8 cellular contexts compared by ENCODE assay signal in genomic region chr15:90388462-90389182, GRCh38. TPM values are rescaled to one million over a fixed set of nuclear protein-coding genes. Genes with fewer than 3 reads are reported as not detected.
DNase-seq lines count a peak whose midpoint lies in the region; ATAC-seq and TF ChIP-seq lines count a peak whose summit lies in the region.

No MANE protein-coding gene starts in this region.

- intact Hi-C loops in HCT116 (cut with micrococcal nuclease) = loop anchor here (1.0 kb wide), 1 partner anchor 12 kb away; no protein-coding TSS in a partner anchor
- intact Hi-C loops in colonic mucosa (cut with DNase I) = no loop called here
- intact Hi-C loops in left lung (cut with DNase I) = no loop called here

- POLR2A ChIA-PET in HCT116 (lab: Charles Lee) = interaction anchor here (0.6 to 2.4 kb wide), 15 partner anchors 11 to 196 kb away, joined by 3 to 13 read pairs (median 3); no protein-coding TSS in a partner anchor

- TF ChIP-seq POLR2A in HCT116 (IDR thresholded peaks at IDR 0.05; ENCODE audit: borderline replicate concordance, extremely low read depth, insufficient read depth, insufficient read length) = no peak

- no peaks in the 10 kb centered on the region for H4K20me1 ChIP-seq in HCT116 (ENCODE audit: insufficient read depth)

- H3K9me3 ChIP-seq in HCT116 (ENCODE audit: control insufficient read depth in 1 of 2, insufficient read depth in 1 of 2, low read depth in 1 of 2, low read length in 2 of 2) (no peaks in the 10 kb centered on the region), MG63 (no peaks in the 10 kb centered on the region), colonic mucosa (no peaks in the 10 kb centered on the region), left lung (no peaks in the 10 kb centered on the region)

- RAD21 ChIA-PET in HCT116 (lab: Charles Lee; ENCODE audit: low non-redundant PET in 1 of 2, low total read pairs in 2 of 2, uncharacterized antibody in 2 of 2, unreplicated experiment in 2 of 2) = interaction anchor here (0.7 to 1.2 kb wide), 2 partner anchors 12 to 78 kb away, joined by 3 to 5 read pairs; no protein-coding TSS in a partner anchor

- ATAC-seq in HCT116 (peak; percentile 60), left lung (peak; percentile 61)

- H3K9ac ChIP-seq in HCT116 (ENCODE audit: low read length) (peak overlapping the region; percentile 80), colonic mucosa (ENCODE audit: low read depth in 2 of 2, low read length in 2 of 2) (peak overlapping the region; percentile 66 to 96)

- peaks cover 6 to 17% of the 10 kb centered on the region in 2 experiments; a peak in 3 of 4 replicates for H3K4me1 ChIP-seq in HCT116 (ENCODE audit: control insufficient read depth in 1 of 2, insufficient read depth in 2 of 2, low read length in 2 of 2)
- peaks cover 2% of the 10 kb centered on the region for H3K4me1 ChIP-seq in colonic mucosa
- H3K4me1 ChIP-seq in left lung = peaks cover 30 to 51% of the 10 kb centered on the region in 2 donors

- TF ChIP-seq CTCF in GM12864 (IDR thresholded peaks at IDR 0.05; ENCODE audit: low read depth, low read length, missing control alignments) (no peak), HCT116 (IDR thresholded peaks at IDR 0.05 in 2 of 3, conservative IDR thresholded peaks at IDR 0.05 in 1 of 3; ENCODE audit: borderline replicate concordance in 1 of 3, insufficient read depth in 1 of 3, low read depth in 2 of 3, low read length in 2 of 3) (no peak), colonic mucosa (IDR thresholded peaks at IDR 0.05) (no peak), left lung (IDR thresholded peaks at IDR 0.05) (no peak)

- H3K4me3 ChIP-seq in GM12864 (ENCODE audit: low read depth, low read length) (peak overlapping the region; percentile 85), HCT116 (replicated peaks in 1 of 2; ENCODE audit: low read depth in 1 of 2, low read length in 2 of 2) (peak overlapping the region; percentile 75 to 92), MG63 (peak overlapping the region; percentile 88), colonic mucosa (peak overlapping the region; percentile 63), left lung (peak overlapping the region; percentile 67 to 78)

- H3K27ac ChIP-seq in HCT116 (ENCODE audit: low read depth, low read length) (peak overlapping the region; percentile 65), colonic mucosa (peak overlapping the region; percentile 97), left lung (peak overlapping the region; percentile 97 to 100)

- no peaks in the 10 kb centered on the region for H3K9me2 ChIP-seq in HCT116 (ENCODE audit: insufficient read depth)

- H3K4me2 ChIP-seq in HCT116 (ENCODE audit: low read length) = peak overlapping the region; percentile 80

- H3K36me3 ChIP-seq in HCT116 (ENCODE audit: control insufficient read depth in 1 of 2, insufficient read depth in 2 of 2, low read length in 2 of 2) = peaks cover 2 to 18% of the 10 kb centered on the region in 2 experiments; a peak in 3 of 4 replicates
- peaks cover 35% of the 10 kb centered on the region for H3K36me3 ChIP-seq in MG63
- peaks cover 6% of the 10 kb centered on the region for H3K36me3 ChIP-seq in colonic mucosa
- peaks cover 0 to 29% of the 10 kb centered on the region in 2 donors for H3K36me3 ChIP-seq in left lung

- CTCF ChIA-PET in HCT116 (lab: Charles Lee) = interaction anchor here (1.4 kb wide), 1 partner anchor 94 kb away, joined by 4 read pairs; no protein-coding TSS in a partner anchor

- H3K27me3 ChIP-seq in HCT116 (ENCODE audit: insufficient read depth, low read length) (no peaks in the 10 kb centered on the region), MG63 (no peaks in the 10 kb centered on the region; the same call in 1 of the 2 replicates), colonic mucosa (no peaks in the 10 kb centered on the region), left lung (no peaks in the 10 kb centered on the region)

- H3K79me2 ChIP-seq in HCT116 (ENCODE audit: insufficient read depth, low read length) = peaks cover 51% of the 10 kb centered on the region

- DNase-seq in GM12864 (ENCODE audit: low read depth) = no peak
- no peak for DNase-seq in HCT116 (ENCODE audit: low read depth, low spot score)
- DNase-seq in MG63 = peak; percentile 82
- DNase-seq in activated CD4-positive, CD25-positive, alpha-beta regulatory T cell (lab: John Stamatoyannopoulos, UW) = peak; percentile 28 to 48 (median 32)
- peak; percentile 75 for DNase-seq in colonic mucosa
- peak; percentile 86 to 95 for DNase-seq in left lung
- DNase-seq in stimulated activated CD4-positive, alpha-beta T cell treated with anti-CD3 and anti-CD28 coated beads, Interleukin-4, amount 100 ng/mL, for 4 hours = peak; percentile 26 to 43
- DNase-seq in KG1 (lab: John Stamatoyannopoulos, UW) = no peak

- TSS peak; percentile 65 for BruUV-seq in HCT116 (replicated peaks; lab: Mats Ljungman, UMichigan)

- H2AFZ ChIP-seq in HCT116 (ENCODE audit: low read depth, low read length, poor library complexity, severe bottlenecking) = no peak overlapping the region

- TF ChIP-seq RAD21 in HCT116 (IDR thresholded peaks at IDR 0.05; ENCODE audit: low read depth) = no peak

TF ChIP-seq in HCT116, 20 proteins besides CTCF, POLR2A, EP300 and RAD21:
- TF ChIP-seq POLR2AphosphoS5 (IDR thresholded peaks at IDR 0.05; ENCODE audit: low read depth, low read length) = no peak
- TF ChIP-seq ZFX (IDR thresholded peaks at IDR 0.05) = peak; percentile 52
- TF ChIP-seq ZNF274 (IDR thresholded peaks at IDR 0.05; ENCODE audit: low read depth, low read length) = no peak
- TF ChIP-seq CEBPB (IDR thresholded peaks at IDR 0.05; ENCODE audit: low read depth) = no peak

RNA-seq across cellular contexts. Expression of gene IQGAP1, which starts 0.6 kb away (rescaled TPM):
- total RNA-seq in HCT116 (2021; ENCODE audit: unreplicated experiment) (113 TPM), colonic mucosa (100 to 1,000 TPM; 210 to 243 TPM), left lung (100 to 1,000 TPM; 257 to 296 TPM)
- polyA plus RNA-seq in HCT116 (2012) = 60.2 and 82.3 TPM in 2 replicates
- 52.8 and 81.8 TPM in 2 replicates for total RNA-seq in MG63 (2014; rRNA removed; shearing (Covaris generic); ENCODE audit: low replicate concordance)

RNA-seq across cellular contexts. Expression of gene ZNF774, which starts 36.5 kb away (rescaled TPM):
- total RNA-seq in HCT116 (2021; ENCODE audit: unreplicated experiment) (4.0 TPM), colonic mucosa (10 to 100 TPM; 13.7 to 13.9 TPM), left lung (1 to 10 TPM; 3.6 to 5.4 TPM)
- polyA plus RNA-seq in HCT116 (2012) = 0.56 and 1.1 TPM in 2 replicates
- 0.07 TPM in 1 of 2 replicates, not detected in the other for total RNA-seq in MG63 (2014; rRNA removed; shearing (Covaris generic); ENCODE audit: low replicate concordance)

Comparison
In these comparisons a context has a peak if more than half of its experiments do, and no peak if none do; other contexts are left out.
1. DNase-seq: peak in MG63 (single experiment), activated CD4-positive, CD25-positive, alpha-beta regulatory T cell (4 of 4), colonic mucosa (single experiment), left lung (2 of 2) and stimulated activated CD4-positive, alpha-beta T cell treated with anti-CD3 and anti-CD28 coated beads, Interleukin-4, amount 100 ng/mL, for 4 hours (2 of 2); none in GM12864 (single experiment), HCT116 (single experiment) and KG1 (single experiment).
2. Peak in every context shown above with its lines, with median percentiles within 50 percentile points of each other: H3K4me3 ChIP-seq and H3K27ac ChIP-seq.